ENCODE assay signal across 28 cellular contexts in the genomic region with DNA sequence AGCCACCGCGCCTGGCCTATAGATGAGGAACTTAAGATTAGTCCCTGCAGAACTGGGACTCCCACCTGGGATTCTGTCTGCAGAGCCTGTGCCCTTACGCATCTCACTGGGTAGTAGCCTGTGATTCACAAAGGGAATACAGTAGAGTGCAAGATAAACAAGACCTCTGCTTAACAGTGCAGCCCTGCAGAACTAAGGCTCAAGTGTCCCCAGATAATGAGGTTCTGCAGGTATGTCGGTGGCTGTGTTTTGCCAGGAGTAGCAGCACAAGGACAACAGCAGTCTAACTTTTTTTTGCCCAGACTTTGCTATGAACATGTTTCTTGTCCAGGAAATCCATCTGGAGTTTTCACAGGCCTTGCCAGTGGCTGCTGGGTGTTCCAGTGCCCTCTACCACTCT.
"Had no signal": no experiment of that assay in that cellular context is flagged by ENCODE, and none has a peak within 500 bp of the region (broad histone marks: within the 10 kb centered on the region; RNA-seq: fewer than 3 reads in every experiment).

No MANE protein-coding gene starts in this region.

- H3K9me3 ChIP-seq: esophagus squamous epithelium, gastroesophageal sphincter had no signal

- H3K4me3 ChIP-seq: esophagus squamous epithelium, gastroesophageal sphincter had no signal

- H3K27ac Mint-ChIP-seq: activated B cell treated with CpG ODN at 0.5 μM for 24 hours; activated CD8-positive, alpha-beta T cell treated with anti-CD3 and anti-CD28 coated beads for 36 hours; activated naive CD8-positive, alpha-beta T cell; effector memory CD8-positive, alpha-beta T cell; T-helper 2 cell treated with Interferon-gamma antibody and Interleukin-4, amounts not matched to agents 5 μg/mL and 100 μg/mL, for 36 hours had no signal

- H3K4me1 Mint-ChIP-seq: activated B cell treated with CpG ODN at 0.5 μM for 24 hours; activated T-helper 17 cell treated with anti-CD3 and anti-CD28 coated beads, Interleukin-2, amount 50 U/mL, for 72 hours had no signal

- H3K36me3 Mint-ChIP-seq: activated naive CD8-positive, alpha-beta T cell had no signal

- H3K36me3 ChIP-seq: brain microvascular endothelial cell had no signal

- DNase-seq: activated B cell treated with CpG ODN at 0.5 μM for 24 hours; activated CD4-positive, alpha-beta T cell treated with anti-CD3 and anti-CD28 coated beads for 48 hours; activated CD4-positive, alpha-beta T cell treated with anti-CD3 and anti-CD28 coated beads, Interleukin-2, amount 50 U/mL, for 1 hour; activated CD4-positive, alpha-beta T cell treated with anti-CD3 and anti-CD28 coated beads, Interleukin-2, amount 50 U/mL, for 48 hours; activated CD8-positive, alpha-beta memory T cell treated with anti-CD3 and anti-CD28 coated beads for 24 hours; activated CD8-positive, alpha-beta T cell treated with anti-CD3 and anti-CD28 coated beads for 36 hours; activated effector memory CD4-positive, alpha-beta T cell treated with Interleukin-2 at 50 U/mL for 16 hours; activated gamma-delta T cell treated with Interleukin-2 at 50 U/mL for 16 hours; activated naive CD4-positive, alpha-beta T cell treated with anti-CD3 and anti-CD28 coated beads, Interleukin-2, amount 50 U/mL, for 16 hours; activated naive CD4-positive, alpha-beta T cell treated with Interleukin-2 at 50 U/mL for 16 hours; activated T-cell treated with anti-CD3 and anti-CD28 coated beads, Interleukin-2, amount 50 U/mL, for 4 hours; amniotic stem cell; brain microvascular endothelial cell; caudate nucleus; cortex of kidney; dermis blood vessel endothelial cell; effector CD4-positive, alpha-beta T cell; effector memory CD8-positive, alpha-beta T cell; erythroblast; esophagus squamous epithelium; foreskin melanocyte; T-helper 17 cell; T1000; WERI-Rb-1 had no signal

- H3K27me3 Mint-ChIP-seq: activated B cell treated with CpG ODN at 0.5 μM for 24 hours; activated CD8-positive, alpha-beta T cell treated with anti-CD3 and anti-CD28 coated beads for 36 hours; activated naive CD8-positive, alpha-beta T cell; activated T-helper 17 cell treated with anti-CD3 and anti-CD28 coated beads, Interleukin-2, amount 50 U/mL, for 72 hours; effector memory CD8-positive, alpha-beta T cell; T-helper 17 cell had no signal

- H3K9me3 Mint-ChIP-seq: activated B cell treated with CpG ODN at 0.5 μM for 24 hours; activated CD8-positive, alpha-beta T cell treated with anti-CD3 and anti-CD28 coated beads for 36 hours; activated T-cell treated with anti-CD3 and anti-CD28 coated beads, Interleukin-2, amount 50 U/mL, for 4 hours; activated T-helper 17 cell treated with anti-CD3 and anti-CD28 coated beads, Interleukin-2, amount 50 U/mL, for 72 hours; effector memory CD8-positive, alpha-beta T cell; T-helper 2 cell treated with Interferon-gamma antibody and Interleukin-4, amounts not matched to agents 5 μg/mL and 100 μg/mL, for 36 hours had no signal

- H3K27me3 ChIP-seq: brain microvascular endothelial cell, esophagus squamous epithelium, gastroesophageal sphincter had no signal

- H3K27ac ChIP-seq: brain microvascular endothelial cell, esophagus squamous epithelium, gastroesophageal sphincter had no signal

- H3K4me3 Mint-ChIP-seq: activated B cell treated with CpG ODN at 0.5 μM for 24 hours; activated CD8-positive, alpha-beta T cell treated with anti-CD3 and anti-CD28 coated beads for 36 hours; activated naive CD8-positive, alpha-beta T cell; activated T-cell treated with anti-CD3 and anti-CD28 coated beads, Interleukin-2, amount 50 U/mL, for 4 hours; activated T-helper 17 cell treated with anti-CD3 and anti-CD28 coated beads, Interleukin-2, amount 50 U/mL, for 72 hours; effector memory CD8-positive, alpha-beta T cell; T-helper 17 cell; T-helper 2 cell treated with Interferon-gamma antibody and Interleukin-4, amounts not matched to agents 5 μg/mL and 100 μg/mL, for 36 hours had no signal
